ENCODE assay signal across 9 cellular contexts in the genomic region with DNA sequence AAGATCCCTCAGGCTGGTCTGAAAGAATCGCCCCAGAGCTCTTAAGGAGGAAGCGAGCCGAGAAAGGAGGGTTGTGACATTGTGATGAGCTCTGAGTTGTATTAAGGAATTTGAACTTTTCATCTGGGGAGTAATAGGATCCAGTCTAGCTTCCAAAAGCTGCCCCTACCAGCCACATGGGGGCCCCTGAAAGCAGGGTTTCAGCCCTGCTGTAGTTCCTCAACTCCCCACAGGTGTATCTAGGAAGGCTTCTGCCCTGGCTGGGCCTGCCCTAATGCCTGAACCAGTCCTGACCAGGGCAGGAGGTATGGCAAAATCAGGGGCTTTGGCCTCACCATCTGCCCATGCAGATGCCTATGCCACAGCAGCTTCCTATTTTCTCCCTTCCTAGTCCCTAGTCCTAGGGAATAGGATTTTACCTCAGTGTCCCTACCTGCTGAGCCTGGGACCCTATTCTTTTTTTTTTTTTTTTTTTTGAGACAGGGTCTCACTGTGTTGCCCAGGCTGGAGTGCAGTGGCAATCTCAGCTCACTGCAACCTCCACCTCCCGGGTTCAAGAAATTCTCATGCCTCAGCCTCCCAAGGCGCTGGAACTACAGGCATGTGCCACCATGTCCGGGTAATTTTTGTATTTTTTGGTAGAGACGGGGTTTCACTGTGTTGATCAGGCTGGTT. TPM values are rescaled to one million over a fixed set of nuclear protein-coding genes. Genes with fewer than 3 reads are reported as not detected.
DNase-seq lines count a peak whose midpoint lies in the region; ATAC-seq and TF ChIP-seq lines count a peak whose summit lies in the region.
"Had no signal": no experiment of that assay in that cellular context is flagged by ENCODE, and none has a peak within 500 bp of the region (broad histone marks: within the 10 kb centered on the region; RNA-seq: fewer than 3 reads in every experiment).

No MANE protein-coding gene starts in this region.

- ATAC-seq in heart left ventricle, result no peak

- H3K9me3 ChIP-seq in heart left ventricle (no peaks in the 10 kb centered on the region), right atrium auricular region (no peaks in the 10 kb centered on the region)
- H3K9me3 ChIP-seq: HAP-1 had no signal

- H3K27ac ChIP-seq in heart left ventricle, result no peak overlapping the region
- H3K27ac ChIP-seq in right atrium auricular region, result no peak overlapping the region

- peaks cover 0 to 14% (median 3%) of the 10 kb centered on the region in 12 donors for H3K4me1 ChIP-seq in heart left ventricle
- peaks cover 0 to 4% of the 10 kb centered on the region in 2 donors for H3K4me1 ChIP-seq in right atrium auricular region
- H3K4me1 ChIP-seq: HAP-1 had no signal

- 88 to 96% (median 91%) methylated on average over 7 of the region's 7 CpGs for WGBS in heart left ventricle, 4 donors

- DNase-seq in heart left ventricle (no peak), right atrium auricular region (ENCODE audit: low spot score) (no peak), HCEC 1CT (peak; percentile 57), NCI-H345 (lab: John Stamatoyannopoulos, UW) (peak; percentile 9), fibroblast of the aortic adventitia (ENCODE audit: low read depth) (peak; percentile 42), superior temporal gyrus (ENCODE audit: extremely low spot score) (no peak)
- DNase-seq in activated CD8-positive, alpha-beta memory T cell treated with anti-CD3 and anti-CD28 coated beads, Interleukin-2, amount 50 U/mL, for 48 hours, result peak; percentile 61
- peak; percentile 28 for DNase-seq in stimulated activated CD4-positive, alpha-beta T cell treated with anti-CD3 and anti-CD28 coated beads, Interleukin-12 subunit alpha, Interleukin-12 subunit beta, amount 100 ng/mL, for 4 hours

- H3K27me3 ChIP-seq in heart left ventricle (no peaks in the 10 kb centered on the region), right atrium auricular region (no peaks in the 10 kb centered on the region)

- H3K36me3 ChIP-seq in heart left ventricle (peaks cover 0 to 37% (median 22%) of the 10 kb centered on the region in 9 donors), right atrium auricular region (peaks cover 23% of the 10 kb centered on the region)
- H3K36me3 ChIP-seq: HAP-1 had no signal

- TF ChIP-seq CTCF in heart left ventricle (IDR thresholded peaks at IDR 0.05), result peak in 11 of 12 donors; percentile 26 to 49 (median 33)
- TF ChIP-seq CTCF in right atrium auricular region (IDR thresholded peaks at IDR 0.05), result peak in 1 of 2 donors; percentile 48
- peak; percentile 62 for TF ChIP-seq CTCF in fibroblast of the aortic adventitia (IDR thresholded peaks at IDR 0.05; ENCODE audit: insufficient read depth, low read length)

- H3K4me3 ChIP-seq in heart left ventricle, result no peak overlapping the region
- H3K4me3 ChIP-seq in right atrium auricular region, result no peak overlapping the region
- H3K4me3 ChIP-seq in fibroblast of the aortic adventitia (ENCODE audit: low read depth, low read length), result no peak overlapping the region
- H3K4me3 ChIP-seq: HAP-1 had no signal

- intact Hi-C loops in heart left ventricle (cut with DNase I), result loop anchor here in 4 of 10 donors (1.0 to 10.0 kb wide), 4 partner anchors 106 to 189 kb away; a partner anchor contains a TSS

- TF ChIP-seq POLR2A in heart left ventricle (IDR thresholded peaks at IDR 0.05), result no peak

RNA-seq across cellular contexts. Expression of a gene that starts 5.0 kb away (rescaled TPM):
- total RNA-seq in heart left ventricle (10 to 100 TPM; 37.1 to 64.6 (median 43.3) TPM), right atrium auricular region (10 to 100 TPM; 42.1 to 65.9 TPM), fibroblast of the aortic adventitia (ENCODE audit: low replicate concordance) (63.5 and 90.8 TPM in 2 replicates)
- polyA plus RNA-seq in heart left ventricle, result 10 to 100 TPM; 15.4 to 42.1 TPM

RNA-seq across cellular contexts. Expression of a gene that starts 14.0 kb away (rescaled TPM):
- total RNA-seq in heart left ventricle (10 to 100 TPM in 7 of 9 donors, 1 to 10 TPM in 2; 7.3 to 15.3 (median 11.5) TPM), right atrium auricular region (10 to 100 TPM in 1 of 2 donors, 1 to 10 TPM in 1; 8.3 to 11.8 TPM), fibroblast of the aortic adventitia (ENCODE audit: low replicate concordance) (17.6 and 23.0 TPM in 2 replicates)
- polyA plus RNA-seq in heart left ventricle, result 1 to 10 TPM; 7.4 to 7.5 TPM

Comparison
In these comparisons a context has a peak if more than half of its experiments do, and no peak if none do; other contexts are left out.
1. DNase-seq: peak in HCEC 1CT (single experiment), NCI-H345 (single experiment), activated CD8-positive, alpha-beta memory T cell treated with anti-CD3 and anti-CD28 coated beads, Interleukin-2, amount 50 U/mL, for 48 hours (single experiment), fibroblast of the aortic adventitia (single experiment) and stimulated activated CD4-positive, alpha-beta T cell treated with anti-CD3 and anti-CD28 coated beads, Interleukin-12 subunit alpha, Interleukin-12 subunit beta, amount 100 ng/mL, for 4 hours (single experiment); none in heart left ventricle (0 of 5), right atrium auricular region (single experiment) and superior temporal gyrus (single experiment).